ENCODE assay signal across 8 cellular contexts in genomic region chr12:47078733-47079364, GRCh38.
DNase-seq lines count a peak whose midpoint lies in the region; ATAC-seq and TF ChIP-seq lines count a peak whose summit lies in the region.

No MANE protein-coding gene starts in this region.

- H3K4me2 ChIP-seq in OCI-LY1 (ENCODE audit: low read length) = peak overlapping the region; percentile 95

- no peaks in the 10 kb centered on the region for H3K27me3 ChIP-seq in OCI-LY1 (ENCODE audit: insufficient read depth, low read length)

- peaks cover 9% of the 10 kb centered on the region for H3F3A ChIP-seq in OCI-LY1 (ENCODE audit: insufficient read depth, low read length)

- peak overlapping the region; percentile 75 for H3K9ac ChIP-seq in OCI-LY1 (ENCODE audit: low read length)

- DNase-seq in ELR (ENCODE audit: low read depth) = peak; percentile 49
- no peak for DNase-seq in NCI-H187 (lab: John Stamatoyannopoulos, UW)

- H3K27ac ChIP-seq in OCI-LY1 (ENCODE audit: low read depth, low read length, poor library complexity, severe bottlenecking) (peak overlapping the region; percentile 30), skin epidermis (peak overlapping the region in 19 of 21 experiments; percentile 13 to 94 (median 89))

- H3K36me3 ChIP-seq in OCI-LY1 (ENCODE audit: insufficient read depth, low read length) = 0 out of 2 replicates have a peak, but pooled peaks cover 6% of the 10 kb centered on the region

- peak overlapping the region; percentile 82 for H3K4me3 ChIP-seq in OCI-LY1 (ENCODE audit: low read depth, low read length, poor library complexity, severe bottlenecking)
- peak overlapping the region; percentile 55 for H3K4me3 ChIP-seq in iPS-11a (ENCODE audit: low read depth, low read length)
- H3K4me3 ChIP-seq in skin epidermis = peak overlapping the region; percentile 47 to 73 (median 65)

- no peak for ATAC-seq in GM18909 (IDR thresholded peaks at IDR 0.05; ENCODE audit: poor library complexity, unreplicated experiment)
- no peak for ATAC-seq in HG02885 (IDR thresholded peaks at IDR 0.05; ENCODE audit: poor library complexity, unreplicated experiment)

- H3K4me1 ChIP-seq in OCI-LY1 (ENCODE audit: insufficient read depth, low read length, severe bottlenecking) = peaks cover 66% of the 10 kb centered on the region

- H3K27me3 Mint-ChIP-seq in activated naive CD8-positive, alpha-beta T cell = no peaks in the 10 kb centered on the region

- H3K4me1 Mint-ChIP-seq in activated naive CD8-positive, alpha-beta T cell (ENCODE audit: low read depth) = peaks cover 70% of the 10 kb centered on the region

- no peaks in the 10 kb centered on the region for H3K9me3 Mint-ChIP-seq in activated naive CD8-positive, alpha-beta T cell (ENCODE audit: low read depth)

- peaks cover 16% of the 10 kb centered on the region for H3K36me3 Mint-ChIP-seq in activated naive CD8-positive, alpha-beta T cell

- peak overlapping the region; percentile 83; the same call in 1 of the 2 replicates for H2AFZ ChIP-seq in OCI-LY1 (ENCODE audit: low read length)

- TF ChIP-seq CTCF in OCI-LY1 (IDR thresholded peaks at IDR 0.05; ENCODE audit: low read length) = no peak

- no peaks in the 10 kb centered on the region for H3K79me2 ChIP-seq in OCI-LY1 (ENCODE audit: insufficient read depth, low read length)

- peak overlapping the region; percentile 98 for H3K4me3 Mint-ChIP-seq in activated naive CD8-positive, alpha-beta T cell

- peak overlapping the region; percentile 95 for H3K27ac Mint-ChIP-seq in activated naive CD8-positive, alpha-beta T cell

- no peaks in the 10 kb centered on the region for H3K9me2 ChIP-seq in OCI-LY1 (ENCODE audit: low read depth, low read length)

- H3K9me3 ChIP-seq in OCI-LY1 (ENCODE audit: low read length) = no peaks in the 10 kb centered on the region

- H4K20me1 ChIP-seq in OCI-LY1 (ENCODE audit: insufficient read depth, low read length) = no peaks in the 10 kb centered on the region
